11 cellular contexts compared by ENCODE assay signal in the genomic region with DNA sequence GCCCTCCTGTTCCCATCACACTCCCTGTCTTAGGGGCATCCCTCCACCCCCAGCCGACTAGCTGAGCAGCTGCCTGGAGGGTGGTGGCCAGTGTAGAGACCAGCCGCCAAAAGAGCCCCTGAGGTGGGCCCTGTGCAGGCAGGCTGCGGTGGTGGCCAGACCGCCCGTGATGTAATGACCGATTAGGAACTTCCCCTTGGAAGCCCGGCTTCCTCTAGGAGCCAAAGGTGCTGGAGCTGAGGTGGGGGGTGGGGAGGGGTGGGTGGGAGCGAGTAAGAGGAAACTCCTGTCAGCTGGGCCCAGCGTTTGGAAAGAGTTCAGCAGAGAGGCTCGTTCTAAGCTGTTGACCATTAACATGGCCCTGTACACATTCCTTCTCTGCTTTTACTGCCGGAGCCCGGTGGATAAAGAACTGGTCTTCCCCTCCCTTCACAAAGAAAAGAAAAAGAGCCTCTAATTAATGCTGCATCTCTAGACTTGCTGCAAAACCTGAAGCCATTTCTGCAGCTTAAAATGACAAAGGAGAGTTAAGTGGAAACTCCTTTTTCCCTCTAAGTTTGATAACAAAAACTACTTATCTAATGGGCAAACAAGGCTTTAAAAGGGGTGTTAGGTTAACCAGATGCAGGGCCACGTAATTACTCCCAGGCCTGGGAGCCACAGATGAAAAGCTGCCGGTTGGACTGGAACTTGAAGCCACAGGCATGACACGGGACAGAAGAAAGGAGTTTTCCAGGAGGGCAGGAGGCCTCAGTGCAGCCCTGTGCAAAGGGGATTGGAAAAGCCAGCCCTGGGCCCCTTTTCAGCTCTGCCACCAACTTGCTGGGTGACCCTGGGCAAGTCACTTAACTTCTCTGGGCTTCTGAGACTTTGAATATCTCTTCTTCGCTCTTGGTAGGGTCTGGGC.
DNase-seq lines count a peak whose midpoint lies in the region; ATAC-seq and TF ChIP-seq lines count a peak whose summit lies in the region.
"Had no signal": no experiment of that assay in that cellular context is flagged by ENCODE, and none has a peak within 500 bp of the region (broad histone marks: within the 10 kb centered on the region; RNA-seq: fewer than 3 reads in every experiment).

No MANE protein-coding gene starts in this region.

- peak overlapping the region; percentile 63 to 64 for H3K27ac ChIP-seq in right atrium auricular region
- no peak overlapping the region for H3K27ac ChIP-seq in PC-9
- no peak overlapping the region for H3K27ac ChIP-seq in MM.1S (ENCODE audit: low read length)

- H3K27me3 ChIP-seq in right atrium auricular region, result no peaks in the 10 kb centered on the region
- H3K27me3 ChIP-seq in PC-9 (ENCODE audit: insufficient read depth, low read depth), result no peaks in the 10 kb centered on the region
- H3K27me3 ChIP-seq in MM.1S (replicated peaks; ENCODE audit: insufficient read depth, low read length), result no peaks in the 10 kb centered on the region

- H3K9me3 ChIP-seq in right atrium auricular region (no peaks in the 10 kb centered on the region), PC-9 (ENCODE audit: insufficient read depth, low read depth) (no peaks in the 10 kb centered on the region), MM.1S (replicated peaks; ENCODE audit: insufficient read depth, low read length) (no peaks in the 10 kb centered on the region)

- H3K9me2 ChIP-seq in PC-9 (ENCODE audit: insufficient read depth) (no peaks in the 10 kb centered on the region), MM.1S (replicated peaks; ENCODE audit: insufficient read depth, low read length) (no peaks in the 10 kb centered on the region)

- H3K79me2 ChIP-seq in PC-9 (ENCODE audit: low read depth) (peaks cover 13% of the 10 kb centered on the region; the same call in 1 of the 2 replicates), MM.1S (ENCODE audit: low read length) (no peaks in the 10 kb centered on the region)

- H3K4me1 ChIP-seq in right atrium auricular region, result peaks cover 0 to 50% of the 10 kb centered on the region in 2 donors
- peaks cover 27% of the 10 kb centered on the region for H3K4me1 ChIP-seq in PC-9 (replicated peaks; ENCODE audit: insufficient read depth)
- no peaks in the 10 kb centered on the region for H3K4me1 ChIP-seq in MM.1S (ENCODE audit: low read length)

- H3K4me3 Mint-ChIP-seq in Calu3 (ENCODE audit: low read depth, unreplicated experiment) (peak overlapping the region; percentile 23), WTC11 (no peak overlapping the region), progenitor cell of endocrine pancreas (ENCODE audit: low read depth) (peak overlapping the region; percentile 19)
- no peak overlapping the region for H3K4me3 Mint-ChIP-seq in stimulated activated naive CD8-positive, alpha-beta T cell treated with anti-CD3 and anti-CD28 coated beads, Interleukin-15, amount 100 ng/mL, for 72 hours
- H3K4me3 Mint-ChIP-seq: CD8-positive, alpha-beta memory T cell had no signal

- H3K36me3 Mint-ChIP-seq in Calu3 (ENCODE audit: insufficient read depth, unreplicated experiment) (peaks cover 51% of the 10 kb centered on the region), WTC11 (no peaks in the 10 kb centered on the region), progenitor cell of endocrine pancreas (ENCODE audit: insufficient read depth) (no peaks in the 10 kb centered on the region)
- H3K36me3 Mint-ChIP-seq: CD8-positive, alpha-beta memory T cell had no signal

- H3F3A ChIP-seq in PC-9 (ENCODE audit: insufficient read depth, low read depth), result peaks cover 23% of the 10 kb centered on the region; the same call in 1 of the 2 replicates
- no peaks in the 10 kb centered on the region for H3F3A ChIP-seq in MM.1S (ENCODE audit: insufficient read depth, low read length)

- H3K4me1 Mint-ChIP-seq in Calu3 (ENCODE audit: low read depth, unreplicated experiment), result peaks cover 94% of the 10 kb centered on the region
- H3K4me1 Mint-ChIP-seq in WTC11, result peaks cover 47% of the 10 kb centered on the region
- peaks cover 56% of the 10 kb centered on the region for H3K4me1 Mint-ChIP-seq in progenitor cell of endocrine pancreas (ENCODE audit: low read depth)
- H3K4me1 Mint-ChIP-seq in stimulated activated naive CD8-positive, alpha-beta T cell treated with anti-CD3 and anti-CD28 coated beads, Interleukin-15, amount 100 ng/mL, for 72 hours, result no peaks in the 10 kb centered on the region
- H3K4me1 Mint-ChIP-seq: CD8-positive, alpha-beta memory T cell had no signal

- H4K20me1 ChIP-seq in PC-9 (ENCODE audit: insufficient read depth) (no peaks in the 10 kb centered on the region), MM.1S (ENCODE audit: insufficient read depth, low read length) (no peaks in the 10 kb centered on the region)

- DNase-seq in Calu3 (no peak), WTC11 (ENCODE audit: low spot score) (no peak), right atrium auricular region (ENCODE audit: low spot score) (no peak), progenitor cell of endocrine pancreas (ENCODE audit: low spot score, unreplicated experiment) (no peak), PC-9 (no peak), MM.1S (no peak)
- DNase-seq in stimulated activated naive CD8-positive, alpha-beta T cell treated with anti-CD3 and anti-CD28 coated beads, Interleukin-15, amount 100 ng/mL, for 72 hours, result no peak
- DNase-seq: CD8-positive, alpha-beta memory T cell; NCI-H1105 treated with DMSO at 0.1 percent for 48 hours; SW 1271 had no signal

- intact Hi-C loops in Calu3 (cut with micrococcal nuclease; ENCODE audit: unreplicated experiment), result loop anchor here (5.0 kb wide), 3 partner anchors 51 to 171 kb away; no protein-coding TSS in a partner anchor
- intact Hi-C loops in PC-9 (cut with micrococcal nuclease; ENCODE audit: unreplicated experiment), result no loop called here

- H3K27ac Mint-ChIP-seq in Calu3 (ENCODE audit: unreplicated experiment) (peak overlapping the region; percentile 76), WTC11 (peak overlapping the region; percentile 87), progenitor cell of endocrine pancreas (peak overlapping the region; percentile 97)
- peak overlapping the region in 1 of 2 donors; percentile 63 for H3K27ac Mint-ChIP-seq in stimulated activated naive CD8-positive, alpha-beta T cell treated with anti-CD3 and anti-CD28 coated beads, Interleukin-15, amount 100 ng/mL, for 72 hours

- TF ChIP-seq CTCF in Calu3 (IDR thresholded peaks at IDR 0.05; ENCODE audit: unreplicated experiment) (no peak), WTC11 (IDR thresholded peaks at IDR 0.05) (no peak), right atrium auricular region (IDR thresholded peaks at IDR 0.05) (no peak), progenitor cell of endocrine pancreas (IDR thresholded peaks at IDR 0.05; ENCODE audit: unreplicated experiment) (no peak), PC-9 (conservative IDR thresholded peaks at IDR 0.05) (no peak), MM.1S (IDR thresholded peaks at IDR 0.05; ENCODE audit: low read length) (no peak)

- H3K4me3 ChIP-seq in right atrium auricular region, result no peak overlapping the region
- H3K4me3 ChIP-seq in PC-9, result no peak overlapping the region
- H3K4me3 ChIP-seq in MM.1S (ENCODE audit: low read length), result no peak overlapping the region

- H3K4me2 ChIP-seq in PC-9 (no peak overlapping the region), MM.1S (ENCODE audit: low read depth, low read length) (no peak overlapping the region)

- CTCF ChIA-PET in Calu3 (lab: Charles Lee) (interaction anchor here (0.6 to 6.6 kb wide), 9 partner anchors 9 to 745 kb away, joined by 3 to 35 read pairs (median 4); a partner anchor contains a TSS), WTC11 (lab: Charles Lee) (interaction anchor here (0.6 to 6.1 kb wide), 16 partner anchors 9 to 206 kb away, joined by 3 to 55 read pairs (median 4); a partner anchor contains a TSS), PC-9 (lab: Charles Lee) (interaction anchor here (0.6 to 1.2 kb wide), 2 partner anchors 104 to 154 kb away, joined by 3 to 5 read pairs; no protein-coding TSS in a partner anchor)

- H3K27me3 Mint-ChIP-seq in Calu3 (ENCODE audit: unreplicated experiment) (no peaks in the 10 kb centered on the region), WTC11 (ENCODE audit: low read depth) (no peaks in the 10 kb centered on the region), progenitor cell of endocrine pancreas (no peaks in the 10 kb centered on the region)
- H3K27me3 Mint-ChIP-seq in stimulated activated naive CD8-positive, alpha-beta T cell treated with anti-CD3 and anti-CD28 coated beads, Interleukin-15, amount 100 ng/mL, for 72 hours, result peaks cover 7% of the 10 kb centered on the region

- POLR2A ChIA-PET in WTC11 (lab: Charles Lee), result no interaction called here
- POLR2A ChIA-PET in PC-9 (lab: Charles Lee; ENCODE audit: unreplicated experiment), result interaction anchor here (0.7 kb wide), 1 partner anchor 66 kb away, joined by 3 read pairs; no protein-coding TSS in a partner anchor

- H3K36me3 ChIP-seq in right atrium auricular region (no peaks in the 10 kb centered on the region), PC-9 (ENCODE audit: low read depth) (no peaks in the 10 kb centered on the region), MM.1S (replicated peaks; ENCODE audit: insufficient read depth, low read length) (no peaks in the 10 kb centered on the region)

- H3K9me3 Mint-ChIP-seq in Calu3 (ENCODE audit: low read depth, unreplicated experiment) (no peaks in the 10 kb centered on the region), WTC11 (no peaks in the 10 kb centered on the region), progenitor cell of endocrine pancreas (ENCODE audit: low read depth) (no peaks in the 10 kb centered on the region)
- no peaks in the 10 kb centered on the region for H3K9me3 Mint-ChIP-seq in stimulated activated naive CD8-positive, alpha-beta T cell treated with anti-CD3 and anti-CD28 coated beads, Interleukin-15, amount 100 ng/mL, for 72 hours
- H3K9me3 Mint-ChIP-seq: CD8-positive, alpha-beta memory T cell had no signal

- H3K9ac ChIP-seq in MM.1S (ENCODE audit: low read length), result no peak overlapping the region

- ATAC-seq in WTC11, result no peak
- ATAC-seq in GM19467 (IDR thresholded peaks at IDR 0.05; ENCODE audit: unreplicated experiment), result no peak
- no peak for ATAC-seq in stimulated activated naive CD8-positive, alpha-beta T cell treated with anti-CD3 and anti-CD28 coated beads, Interleukin-15, amount 100 ng/mL, for 72 hours

- H2AFZ ChIP-seq in PC-9, result no peak overlapping the region
- H2AFZ ChIP-seq in MM.1S (ENCODE audit: low read length), result no peak overlapping the region

- BruUV-seq in Calu3 (replicated peaks; lab: Mats Ljungman, UMichigan) (no TSS peak), PC-9 (replicated peaks; lab: Mats Ljungman, UMichigan) (no TSS peak)

TF ChIP-seq in WTC11, 78 proteins besides CTCF, POLR2A, EP300 and RAD21 (continues in another document):
- TF ChIP-seq GABPB1 (CRISPR knock-in tag; IDR thresholded peaks at IDR 0.05) (no peak), ESRRA (CRISPR knock-in tag; IDR thresholded peaks at IDR 0.05; ENCODE audit: borderline replicate concordance) (no peak)

Comparison
In these comparisons a context has a peak if more than half of its experiments do, and no peak if none do; other contexts are left out.
1. H3K4me3 Mint-ChIP-seq: peak in Calu3 (single experiment) and progenitor cell of endocrine pancreas (single experiment); none in WTC11 (single experiment) and stimulated activated naive CD8-positive, alpha-beta T cell treated with anti-CD3 and anti-CD28 coated beads, Interleukin-15, amount 100 ng/mL, for 72 hours (0 of 2).
2. H3K27ac ChIP-seq: peak in right atrium auricular region (2 of 2); none in PC-9 (single experiment) and MM.1S (single experiment).